1 cellular context compared by ENCODE assay signal in genomic region chr1:161177112-161177935, GRCh38.
TF ChIP-seq lines count a peak whose summit lies in the region.

Gene B4GALT3, minus strand, starts transcription at chr1:161177507. Its CDS starts 1,447 bp downstream, at chr1:161176060.

TF ChIP-seq in HEK293, 187 proteins besides CTCF, POLR2A, EP300 and RAD21 (continued from another document and continues in another):
- TF ChIP-seq ZXDB (tag by site-specific recombination; IDR thresholded peaks at IDR 0.05) (peak; percentile 85), INSM2 (tag by site-specific recombination; IDR thresholded peaks at IDR 0.05) (peak; percentile 23; the same call in 1 of the 2 replicates), ZFHX2 (tag by site-specific recombination; conservative IDR thresholded peaks at IDR 0.05) (peak; percentile 74), HOXD13 (CRISPR knock-in tag; IDR thresholded peaks at IDR 0.05; ENCODE audit: borderline replicate concordance) (no peak), SP2 (tag by site-specific recombination; IDR thresholded peaks at IDR 0.05) (peak; percentile 84), ZNF404 (tag by site-specific recombination; IDR thresholded peaks at IDR 0.05) (no peak), HOXA7 (CRISPR knock-in tag; IDR thresholded peaks at IDR 0.05; ENCODE audit: borderline replicate concordance) (no peak), ZNF585B (tag by site-specific recombination; IDR thresholded peaks at IDR 0.05) (no peak), ZNF843 (tag by site-specific recombination; IDR thresholded peaks at IDR 0.05) (peak; percentile 64; the same call in 1 of the 2 replicates), ZSCAN23 (tag by site-specific recombination; IDR thresholded peaks at IDR 0.05) (peak; percentile 58; the same call in 1 of the 2 replicates), SCRT2 (tag by site-specific recombination; IDR thresholded peaks at IDR 0.05) (no peak), OVOL3 (tag by site-specific recombination; IDR thresholded peaks at IDR 0.05) (no peak), ZNF146 (tag by site-specific recombination; IDR thresholded peaks at IDR 0.05) (no peak; the same call in 1 of the 2 replicates), ZNF140 (tag by site-specific recombination; IDR thresholded peaks at IDR 0.05) (no peak), ZNF629 (tag by site-specific recombination; IDR thresholded peaks at IDR 0.05) (peak; percentile 79), ZNF654 (tag by site-specific recombination; IDR thresholded peaks at IDR 0.05; ENCODE audit: low read depth) (peak; percentile 50), PRDM6 (tag by site-specific recombination; IDR thresholded peaks at IDR 0.05) (no peak), ZNF639 (tag by site-specific recombination; IDR thresholded peaks at IDR 0.05) (peak; percentile 43; the same call in 1 of the 2 replicates), ZSCAN4 (tag by site-specific recombination; IDR thresholded peaks at IDR 0.05) (no peak), ZNF311 (tag by site-specific recombination; IDR thresholded peaks at IDR 0.05; ENCODE audit: borderline replicate concordance) (no peak), ZNF776 (tag by site-specific recombination; IDR thresholded peaks at IDR 0.05; ENCODE audit: borderline replicate concordance) (no peak), ZBTB48 (tag by site-specific recombination; IDR thresholded peaks at IDR 0.05) (peak; percentile 92), ZNF792 (tag by site-specific recombination; IDR thresholded peaks at IDR 0.05) (no peak; the same call in 1 of the 2 replicates), ZFP37 (tag by site-specific recombination; IDR thresholded peaks at IDR 0.05) (peak; percentile 73; the same call in 1 of the 2 replicates), GLI2 (tag by site-specific recombination; IDR thresholded peaks at IDR 0.05; ENCODE audit: borderline replicate concordance, low read depth) (no peak), ZNF335 (tag by site-specific recombination; conservative IDR thresholded peaks at IDR 0.05) (peak; percentile 98), ZNF10 (tag by site-specific recombination; IDR thresholded peaks at IDR 0.05) (peak; percentile 96), ZNF623 (tag by site-specific recombination; IDR thresholded peaks at IDR 0.05) (no peak; the same call in 1 of the 2 replicates), ZNF660 (tag by site-specific recombination; IDR thresholded peaks at IDR 0.05) (peak; percentile 69; the same call in 1 of the 2 replicates), ZNF354C (tag by site-specific recombination; IDR thresholded peaks at IDR 0.05; ENCODE audit: borderline replicate concordance, low read depth) (no peak), TRIM28 (IDR thresholded peaks at IDR 0.05; ENCODE audit: borderline replicate concordance, low read length) (no peak; the same call in none of the 2 replicates)
- TF ChIP-seq, protein P1, sequence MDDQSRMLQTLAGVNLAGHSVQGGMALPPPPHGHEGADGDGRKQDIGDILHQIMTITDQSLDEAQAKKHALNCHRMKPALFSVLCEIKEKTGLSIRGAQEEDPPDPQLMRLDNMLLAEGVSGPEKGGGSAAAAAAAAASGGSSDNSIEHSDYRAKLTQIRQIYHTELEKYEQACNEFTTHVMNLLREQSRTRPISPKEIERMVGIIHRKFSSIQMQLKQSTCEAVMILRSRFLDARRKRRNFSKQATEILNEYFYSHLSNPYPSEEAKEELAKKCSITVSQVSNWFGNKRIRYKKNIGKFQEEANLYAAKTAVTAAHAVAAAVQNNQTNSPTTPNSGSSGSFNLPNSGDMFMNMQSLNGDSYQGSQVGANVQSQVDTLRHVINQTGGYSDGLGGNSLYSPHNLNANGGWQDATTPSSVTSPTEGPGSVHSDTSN (CRISPR knock-in tag; IDR thresholded peaks at IDR 0.05), result 0 out of 2 replicates have a peak, but pooled peaks have one; percentile 40
- TF ChIP-seq, protein P2, sequence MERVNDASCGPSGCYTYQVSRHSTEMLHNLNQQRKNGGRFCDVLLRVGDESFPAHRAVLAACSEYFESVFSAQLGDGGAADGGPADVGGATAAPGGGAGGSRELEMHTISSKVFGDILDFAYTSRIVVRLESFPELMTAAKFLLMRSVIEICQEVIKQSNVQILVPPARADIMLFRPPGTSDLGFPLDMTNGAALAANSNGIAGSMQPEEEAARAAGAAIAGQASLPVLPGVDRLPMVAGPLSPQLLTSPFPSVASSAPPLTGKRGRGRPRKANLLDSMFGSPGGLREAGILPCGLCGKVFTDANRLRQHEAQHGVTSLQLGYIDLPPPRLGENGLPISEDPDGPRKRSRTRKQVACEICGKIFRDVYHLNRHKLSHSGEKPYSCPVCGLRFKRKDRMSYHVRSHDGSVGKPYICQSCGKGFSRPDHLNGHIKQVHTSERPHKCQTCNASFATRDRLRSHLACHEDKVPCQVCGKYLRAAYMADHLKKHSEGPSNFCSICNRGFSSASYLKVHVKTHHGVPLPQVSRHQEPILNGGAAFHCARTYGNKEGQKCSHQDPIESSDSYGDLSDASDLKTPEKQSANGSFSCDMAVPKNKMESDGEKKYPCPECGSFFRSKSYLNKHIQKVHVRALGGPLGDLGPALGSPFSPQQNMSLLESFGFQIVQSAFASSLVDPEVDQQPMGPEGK (tag by site-specific recombination; IDR thresholded peaks at IDR 0.05), result peak; percentile 93
- TF ChIP-seq, protein P3, sequence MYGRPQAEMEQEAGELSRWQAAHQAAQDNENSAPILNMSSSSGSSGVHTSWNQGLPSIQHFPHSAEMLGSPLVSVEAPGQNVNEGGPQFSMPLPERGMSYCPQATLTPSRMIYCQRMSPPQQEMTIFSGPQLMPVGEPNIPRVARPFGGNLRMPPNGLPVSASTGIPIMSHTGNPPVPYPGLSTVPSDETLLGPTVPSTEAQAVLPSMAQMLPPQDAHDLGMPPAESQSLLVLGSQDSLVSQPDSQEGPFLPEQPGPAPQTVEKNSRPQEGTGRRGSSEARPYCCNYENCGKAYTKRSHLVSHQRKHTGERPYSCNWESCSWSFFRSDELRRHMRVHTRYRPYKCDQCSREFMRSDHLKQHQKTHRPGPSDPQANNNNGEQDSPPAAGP (tag by site-specific recombination; IDR thresholded peaks at IDR 0.05), result peak; percentile 70
- TF ChIP-seq, protein P4, sequence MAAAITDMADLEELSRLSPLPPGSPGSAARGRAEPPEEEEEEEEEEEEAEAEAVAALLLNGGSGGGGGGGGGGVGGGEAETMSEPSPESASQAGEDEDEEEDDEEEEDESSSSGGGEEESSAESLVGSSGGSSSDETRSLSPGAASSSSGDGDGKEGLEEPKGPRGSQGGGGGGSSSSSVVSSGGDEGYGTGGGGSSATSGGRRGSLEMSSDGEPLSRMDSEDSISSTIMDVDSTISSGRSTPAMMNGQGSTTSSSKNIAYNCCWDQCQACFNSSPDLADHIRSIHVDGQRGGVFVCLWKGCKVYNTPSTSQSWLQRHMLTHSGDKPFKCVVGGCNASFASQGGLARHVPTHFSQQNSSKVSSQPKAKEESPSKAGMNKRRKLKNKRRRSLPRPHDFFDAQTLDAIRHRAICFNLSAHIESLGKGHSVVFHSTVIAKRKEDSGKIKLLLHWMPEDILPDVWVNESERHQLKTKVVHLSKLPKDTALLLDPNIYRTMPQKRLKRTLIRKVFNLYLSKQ (tag by site-specific recombination; IDR thresholded peaks at IDR 0.05; ENCODE audit: borderline replicate concordance), result no peak
- TF ChIP-seq, protein P5, sequence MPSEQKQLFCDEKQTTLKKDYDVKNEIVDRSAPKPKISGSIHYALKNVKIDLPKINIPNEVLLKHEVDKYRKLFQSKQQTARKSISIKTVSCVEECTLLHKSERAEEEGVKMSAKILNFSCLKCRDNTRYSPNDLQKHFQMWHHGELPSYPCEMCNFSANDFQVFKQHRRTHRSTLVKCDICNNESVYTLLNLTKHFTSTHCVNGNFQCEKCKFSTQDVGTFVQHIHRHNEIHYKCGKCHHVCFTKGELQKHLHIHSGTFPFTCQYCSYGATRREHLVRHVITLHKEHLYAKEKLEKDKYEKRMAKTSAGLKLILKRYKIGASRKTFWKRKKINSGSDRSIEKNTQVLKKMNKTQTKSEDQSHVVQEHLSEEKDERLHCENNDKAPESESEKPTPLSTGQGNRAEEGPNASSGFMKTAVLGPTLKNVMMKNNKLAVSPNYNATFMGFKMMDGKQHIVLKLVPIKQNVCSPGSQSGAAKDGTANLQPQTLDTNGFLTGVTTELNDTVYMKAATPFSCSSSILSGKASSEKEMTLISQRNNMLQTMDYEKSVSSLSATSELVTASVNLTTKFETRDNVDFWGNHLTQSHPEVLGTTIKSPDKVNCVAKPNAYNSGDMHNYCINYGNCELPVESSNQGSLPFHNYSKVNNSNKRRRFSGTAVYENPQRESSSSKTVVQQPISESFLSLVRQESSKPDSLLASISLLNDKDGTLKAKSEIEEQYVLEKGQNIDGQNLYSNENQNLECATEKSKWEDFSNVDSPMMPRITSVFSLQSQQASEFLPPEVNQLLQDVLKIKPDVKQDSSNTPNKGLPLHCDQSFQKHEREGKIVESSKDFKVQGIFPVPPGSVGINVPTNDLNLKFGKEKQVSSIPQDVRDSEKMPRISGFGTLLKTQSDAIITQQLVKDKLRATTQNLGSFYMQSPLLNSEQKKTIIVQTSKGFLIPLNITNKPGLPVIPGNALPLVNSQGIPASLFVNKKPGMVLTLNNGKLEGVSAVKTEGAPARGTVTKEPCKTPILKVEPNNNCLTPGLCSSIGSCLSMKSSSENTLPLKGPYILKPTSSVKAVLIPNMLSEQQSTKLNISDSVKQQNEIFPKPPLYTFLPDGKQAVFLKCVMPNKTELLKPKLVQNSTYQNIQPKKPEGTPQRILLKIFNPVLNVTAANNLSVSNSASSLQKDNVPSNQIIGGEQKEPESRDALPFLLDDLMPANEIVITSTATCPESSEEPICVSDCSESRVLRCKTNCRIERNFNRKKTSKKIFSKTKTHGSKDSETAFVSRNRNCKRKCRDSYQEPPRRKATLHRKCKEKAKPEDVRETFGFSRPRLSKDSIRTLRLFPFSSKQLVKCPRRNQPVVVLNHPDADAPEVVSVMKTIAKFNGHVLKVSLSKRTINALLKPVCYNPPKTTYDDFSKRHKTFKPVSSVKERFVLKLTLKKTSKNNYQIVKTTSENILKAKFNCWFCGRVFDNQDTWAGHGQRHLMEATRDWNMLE (tag by site-specific recombination; conservative IDR thresholded peaks at IDR 0.05; ENCODE audit: low read depth), result no peak
- TF ChIP-seq, protein P6, sequence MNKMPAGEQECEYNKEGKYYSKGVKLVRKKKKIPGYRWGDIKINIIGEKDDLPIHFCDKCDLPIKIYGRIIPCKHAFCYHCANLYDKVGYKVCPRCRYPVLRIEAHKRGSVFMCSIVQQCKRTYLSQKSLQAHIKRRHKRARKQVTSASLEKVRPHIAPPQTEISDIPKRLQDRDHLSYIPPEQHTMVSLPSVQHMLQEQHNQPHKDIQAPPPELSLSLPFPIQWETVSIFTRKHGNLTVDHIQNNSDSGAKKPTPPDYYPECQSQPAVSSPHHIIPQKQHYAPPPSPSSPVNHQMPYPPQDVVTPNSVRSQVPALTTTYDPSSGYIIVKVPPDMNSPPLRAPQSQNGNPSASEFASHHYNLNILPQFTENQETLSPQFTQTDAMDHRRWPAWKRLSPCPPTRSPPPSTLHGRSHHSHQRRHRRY (tag by site-specific recombination; IDR thresholded peaks at IDR 0.05), result no peak
